8 cellular contexts compared by ENCODE assay signal in genomic region chr1:53727461-53727860, GRCh38. TPM values are rescaled to one million over a fixed set of nuclear protein-coding genes. Genes with fewer than 3 reads are reported as not detected.
"Had no signal": no experiment of that assay in that cellular context is flagged by ENCODE, and none has a peak within 500 bp of the region (broad histone marks: within the 10 kb centered on the region; RNA-seq: fewer than 3 reads in every experiment).

No MANE protein-coding gene starts in this region.

- H3K27ac Mint-ChIP-seq: IgD-negative memory B cell had no signal

- H3K36me3 Mint-ChIP-seq: IgD-negative memory B cell had no signal

- DNase-seq: IMR-90, KBM-7, KG1 had no signal

- H3K9me3 Mint-ChIP-seq: IgD-negative memory B cell had no signal

- H3K4me3 ChIP-seq: K562 had no signal

- H3K4me1 Mint-ChIP-seq: IgD-negative memory B cell had no signal

- H3K4me3 Mint-ChIP-seq: IgD-negative memory B cell had no signal

- H3K27ac ChIP-seq: HL-60 had no signal

- ATAC-seq: HepG2, K562 had no signal

RNA-seq across cellular contexts. Expression of gene GLIS1, which starts 11.5 kb away (rescaled TPM):
- total RNA-seq: HepG2, HT-29, K562 had no signal
- polyA plus RNA-seq: IgD-negative memory B cell, K562 had no signal
